In the genomic region with DNA sequence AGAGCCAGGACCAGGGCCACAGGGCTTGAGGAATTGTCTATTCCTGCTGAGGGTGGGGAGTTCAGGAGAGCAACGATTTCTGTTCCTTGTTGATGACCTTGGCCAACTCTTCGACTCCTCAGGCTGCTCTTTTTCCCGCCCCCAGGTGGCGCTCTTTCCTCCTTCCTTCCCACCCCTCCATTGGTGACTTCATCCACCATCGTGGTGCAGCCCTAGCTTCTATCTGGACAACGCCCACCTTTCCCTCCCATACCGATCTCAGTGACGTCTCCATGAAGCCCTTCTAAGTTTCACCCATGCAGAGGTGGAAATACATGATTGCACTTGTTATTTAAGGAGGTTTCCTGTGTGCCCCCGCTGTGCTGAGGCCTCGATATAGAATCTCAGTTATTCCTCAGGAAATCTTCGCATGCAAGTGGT, we compare ENCODE assay signal across 8 cellular contexts. TPM values are rescaled to one million over a fixed set of nuclear protein-coding genes. Genes with fewer than 3 reads are reported as not detected.
DNase-seq lines count a peak whose midpoint lies in the region; ATAC-seq and TF ChIP-seq lines count a peak whose summit lies in the region.

No MANE protein-coding gene starts in this region.

- H3K9me3 Mint-ChIP-seq in MCF 10A (ENCODE audit: unreplicated experiment) (no peaks in the 10 kb centered on the region), nephron progenitor cell (peaks cover 24% of the 10 kb centered on the region)

- CTCF ChIA-PET in MCF 10A (lab: Yijun Ruan, JAX) = interaction anchor here (0.6 to 0.9 kb wide), 3 partner anchors 90 to 1650 kb away, joined by 3 read pairs; no protein-coding TSS in a partner anchor

- POLR2A ChIA-PET in MCF 10A (lab: Yijun Ruan, JAX) = interaction anchor here (0.6 kb wide), 1 partner anchor 21 kb away, joined by 3 read pairs; no protein-coding TSS in a partner anchor

- H3K9me3 ChIP-seq in breast epithelium = peaks cover 2 to 10% of the 10 kb centered on the region in 2 donors

- DNase-seq in MCF 10A (ENCODE audit: unreplicated experiment) (peak; percentile 46), breast epithelium (ENCODE audit: low spot score in 2 of 2) (no peak), KBM-7 (peak; percentile 79), ecto neural progenitor cell (ENCODE audit: low spot score) (peak; percentile 73), nephron progenitor cell (peak; percentile 56)
- DNase-seq in activated CD4-positive, alpha-beta T cell treated with anti-CD3 and anti-CD28 coated beads for 1 hour = peak; percentile 33

- ATAC-seq in HG03108 (IDR thresholded peaks at IDR 0.05; ENCODE audit: unreplicated experiment) (no peak), HG02623 (IDR thresholded peaks at IDR 0.05; ENCODE audit: unreplicated experiment) (no peak)

- no peaks in the 10 kb centered on the region for H3K36me3 ChIP-seq in breast epithelium

- peaks cover 6% of the 10 kb centered on the region for H3K4me1 Mint-ChIP-seq in MCF 10A (ENCODE audit: insufficient read depth, unreplicated experiment)
- H3K4me1 Mint-ChIP-seq in nephron progenitor cell = peaks cover 28% of the 10 kb centered on the region

- no peak overlapping the region for H3K27ac ChIP-seq in breast epithelium

- H3K27me3 Mint-ChIP-seq in MCF 10A (ENCODE audit: insufficient read depth, unreplicated experiment) = peaks cover 45% of the 10 kb centered on the region
- H3K27me3 Mint-ChIP-seq in nephron progenitor cell (ENCODE audit: low read depth, poor library complexity) = peaks cover 36% of the 10 kb centered on the region

- intact Hi-C loops in MCF 10A (cut with micrococcal nuclease) (no loop called here), breast epithelium (cut with DNase I; ENCODE audit: low total_unique reads) (no loop called here)

- H3K4me3 ChIP-seq in breast epithelium = no peak overlapping the region

- TF ChIP-seq CTCF in MCF 10A (IDR thresholded peaks at IDR 0.05; ENCODE audit: unreplicated experiment) (peak; percentile 40), breast epithelium (IDR thresholded peaks at IDR 0.05) (no peak), nephron progenitor cell (IDR thresholded peaks at IDR 0.05) (peak; percentile 55)

- no peak overlapping the region for H3K27ac Mint-ChIP-seq in MCF 10A (ENCODE audit: low read depth, unreplicated experiment)
- no peak overlapping the region for H3K27ac Mint-ChIP-seq in nephron progenitor cell

- no peaks in the 10 kb centered on the region for H3K4me1 ChIP-seq in breast epithelium

- no TSS peak for BruUV-seq in MCF 10A (replicated peaks; lab: Mats Ljungman, UMichigan)

- H3K27me3 ChIP-seq in breast epithelium = peaks cover 0 to 14% of the 10 kb centered on the region in 2 donors

- H3K36me3 Mint-ChIP-seq in MCF 10A (ENCODE audit: insufficient read depth, unreplicated experiment) (no peaks in the 10 kb centered on the region), nephron progenitor cell (ENCODE audit: low read depth) (no peaks in the 10 kb centered on the region)

- no peak for TF ChIP-seq POLR2A in breast epithelium (IDR thresholded peaks at IDR 0.05)

- in situ Hi-C loops in KBM-7 (cut with MboI; ENCODE audit: low pct_unique_long_range_greater_than_20kb, low sequenced_read_pairs) = no loop called here

- no peak overlapping the region for H3K4me3 Mint-ChIP-seq in MCF 10A (ENCODE audit: unreplicated experiment)
- no peak overlapping the region for H3K4me3 Mint-ChIP-seq in nephron progenitor cell

RNA-seq across cellular contexts. Expression of gene CARD11, which starts 22.1 kb away (rescaled TPM):
- total RNA-seq in MCF 10A (2022) (not detected in 2 replicates), breast epithelium (1 to 10 TPM in 2 of 3 donors, under 1 TPM in 1; 0.80 to 2.9 (median 2.0) TPM)

Comparison
In these comparisons a context has a peak if more than half of its experiments do, and no peak if none do; other contexts are left out.
1. DNase-seq: peak in MCF 10A (single experiment), KBM-7 (single experiment), activated CD4-positive, alpha-beta T cell treated with anti-CD3 and anti-CD28 coated beads for 1 hour (single experiment), ecto neural progenitor cell (single experiment) and nephron progenitor cell (single experiment); none in breast epithelium (0 of 2).
2. CTCF ChIP-seq: peak in MCF 10A (single experiment) and nephron progenitor cell (single experiment); none in breast epithelium (0 of 3).